In genomic region chr10:97522937-97523336, GRCh38 we compare ENCODE assay signal across 19 cellular contexts. TPM values are rescaled to one million over a fixed set of nuclear protein-coding genes. Genes with fewer than 3 reads are reported as not detected.
DNase-seq lines count a peak whose midpoint lies in the region; ATAC-seq, FAIRE-seq and TF ChIP-seq lines count a peak whose summit lies in the region.
"Had no signal": no experiment of that assay in that cellular context is flagged by ENCODE, and none has a peak within 500 bp of the region (broad histone marks: within the 10 kb centered on the region; RNA-seq: fewer than 3 reads in every experiment).

No MANE protein-coding gene starts in this region.

- no peak overlapping the region for H3K4me2 ChIP-seq in astrocyte (ENCODE audit: low read length)

- no peak for TF ChIP-seq CTCF in astrocyte (IDR thresholded peaks at IDR 0.05; ENCODE audit: insufficient read depth, low read depth, low read length)
- TF ChIP-seq CTCF in nephron progenitor cell (IDR thresholded peaks at IDR 0.05), result no peak

- no peaks in the 10 kb centered on the region for H3K27me3 ChIP-seq in astrocyte (ENCODE audit: insufficient read depth, low read length)
- no peaks in the 10 kb centered on the region for H3K27me3 ChIP-seq in H7 (ENCODE audit: control insufficient read depth, insufficient read depth, low read length)
- H3K27me3 ChIP-seq: BE2C had no signal

- no peaks in the 10 kb centered on the region for H3K4me1 Mint-ChIP-seq in stimulated activated naive CD8-positive, alpha-beta T cell treated with anti-CD3 and anti-CD28 coated beads, Interleukin-15, amount 100 ng/mL, for 72 hours
- H3K4me1 Mint-ChIP-seq in astrocyte (ENCODE audit: low read depth, unreplicated experiment), result peaks cover 38% of the 10 kb centered on the region
- H3K4me1 Mint-ChIP-seq in nephron progenitor cell, result peaks cover 36% of the 10 kb centered on the region
- H3K4me1 Mint-ChIP-seq: CD8-positive, alpha-beta memory T cell; IgD-negative memory B cell had no signal

- H3K27me3 Mint-ChIP-seq in stimulated activated naive CD8-positive, alpha-beta T cell treated with anti-CD3 and anti-CD28 coated beads, Interleukin-15, amount 100 ng/mL, for 72 hours, result peaks cover 11% of the 10 kb centered on the region
- H3K27me3 Mint-ChIP-seq in astrocyte (ENCODE audit: low read depth, unreplicated experiment) (no peaks in the 10 kb centered on the region), nephron progenitor cell (ENCODE audit: low read depth, poor library complexity) (peaks cover 23% of the 10 kb centered on the region)

- H3K9me3 Mint-ChIP-seq in stimulated activated naive CD8-positive, alpha-beta T cell treated with anti-CD3 and anti-CD28 coated beads, Interleukin-15, amount 100 ng/mL, for 72 hours, result no peaks in the 10 kb centered on the region
- H3K9me3 Mint-ChIP-seq in astrocyte (ENCODE audit: unreplicated experiment) (no peaks in the 10 kb centered on the region), nephron progenitor cell (peaks cover 20% of the 10 kb centered on the region)
- H3K9me3 Mint-ChIP-seq: CD8-positive, alpha-beta memory T cell; IgD-negative memory B cell had no signal

- H3K9ac ChIP-seq in astrocyte (ENCODE audit: low read length), result no peak overlapping the region

- no peak overlapping the region for H2AFZ ChIP-seq in astrocyte (ENCODE audit: low read depth, low read length)

- H3K27ac Mint-ChIP-seq in stimulated activated naive CD8-positive, alpha-beta T cell treated with anti-CD3 and anti-CD28 coated beads, Interleukin-15, amount 100 ng/mL, for 72 hours, result peak overlapping the region; percentile 69 to 75
- H3K27ac Mint-ChIP-seq in astrocyte (ENCODE audit: unreplicated experiment) (peak overlapping the region; percentile 8), nephron progenitor cell (peak overlapping the region; percentile 65)
- H3K27ac Mint-ChIP-seq: IgD-negative memory B cell had no signal

- FAIRE-seq in astrocyte (lab: Jason Lieb, UNC), result no peak
- FAIRE-seq: A204.1, GM12892, H1 had no signal

- H4K20me1 ChIP-seq in astrocyte (ENCODE audit: insufficient read depth, low read length), result peaks cover 92% of the 10 kb centered on the region

- no peak overlapping the region for H3K4me3 Mint-ChIP-seq in stimulated activated naive CD8-positive, alpha-beta T cell treated with anti-CD3 and anti-CD28 coated beads, Interleukin-15, amount 100 ng/mL, for 72 hours
- H3K4me3 Mint-ChIP-seq in astrocyte (ENCODE audit: unreplicated experiment) (no peak overlapping the region), nephron progenitor cell (no peak overlapping the region)
- H3K4me3 Mint-ChIP-seq: CD14-positive monocyte; CD8-positive, alpha-beta memory T cell; IgD-negative memory B cell had no signal

- no peak overlapping the region for H3K27ac ChIP-seq in astrocyte (ENCODE audit: low read depth, low read length)

- H3K4me1 ChIP-seq in astrocyte (ENCODE audit: insufficient read depth, low read length), result peaks cover 8% of the 10 kb centered on the region
- H3K4me1 ChIP-seq: BE2C had no signal

- peaks cover 73% of the 10 kb centered on the region for H3K79me2 ChIP-seq in astrocyte (ENCODE audit: insufficient read depth, low read length)

- DNase-seq in stimulated activated naive CD8-positive, alpha-beta T cell treated with anti-CD3 and anti-CD28 coated beads, Interleukin-15, amount 100 ng/mL, for 72 hours, result no peak
- no peak for DNase-seq in stimulated activated naive CD8-positive, alpha-beta T cell treated with anti-CD3 and anti-CD28 coated beads, Interleukin-15, Interleukin-2, amounts not matched to agents 100 U/mL and 50 U/mL, for 24 hours
- DNase-seq in astrocyte (ENCODE audit: low read depth) (no peak), nephron progenitor cell (no peak), H7 (no peak), NCI-H2107 treated with DMSO at 0.1 percent for 48 hours (lab: John Stamatoyannopoulos, UW; ENCODE audit: unreplicated experiment) (no peak)
- DNase-seq: BE2C; Caco-2; CD8-positive, alpha-beta memory T cell; DND-41; GDM1; HCEC 1CT had no signal

- H3K36me3 ChIP-seq in astrocyte (ENCODE audit: insufficient read depth, low read length) (no peaks in the 10 kb centered on the region), H7 (replicated peaks; ENCODE audit: control insufficient read depth, insufficient read depth, low read length) (no peaks in the 10 kb centered on the region)
- H3K36me3 ChIP-seq: BE2C had no signal

- ATAC-seq in stimulated activated naive CD8-positive, alpha-beta T cell treated with anti-CD3 and anti-CD28 coated beads, Interleukin-15, amount 100 ng/mL, for 72 hours, result no peak
- ATAC-seq in stimulated activated naive CD8-positive, alpha-beta T cell treated with anti-CD3 and anti-CD28 coated beads, Interleukin-15, Interleukin-2, amounts not matched to agents 100 U/mL and 50 U/mL, for 24 hours, result no peak
- no peak for ATAC-seq in HG03571 (IDR thresholded peaks at IDR 0.05; ENCODE audit: unreplicated experiment)

- no peaks in the 10 kb centered on the region for H3K9me3 ChIP-seq in astrocyte (ENCODE audit: insufficient read depth, low read depth, low read length)
- H3K9me3 ChIP-seq: BE2C, Caco-2 had no signal

- H3K36me3 Mint-ChIP-seq in astrocyte (ENCODE audit: low read depth, unreplicated experiment) (peaks cover 5% of the 10 kb centered on the region), nephron progenitor cell (ENCODE audit: low read depth) (no peaks in the 10 kb centered on the region)
- H3K36me3 Mint-ChIP-seq: CD8-positive, alpha-beta memory T cell; IgD-negative memory B cell had no signal

- H3K4me3 ChIP-seq in astrocyte (ENCODE audit: insufficient read depth, low read depth, low read length) (no peak overlapping the region), H7 (ENCODE audit: insufficient read depth, low read depth, low read length) (no peak overlapping the region)

RNA-seq across cellular contexts. Expression of gene UBTD1, which starts 24.2 kb away (rescaled TPM):
- 73.1 and 81.9 TPM in 2 replicates for total RNA-seq in astrocyte
- total RNA-seq in H7 (2014; rRNA removed; shearing (Covaris generic)), result 30.2 and 33.4 TPM in 2 replicates

RNA-seq across cellular contexts. Expression of gene MMS19, which starts 24.7 kb away (rescaled TPM):
- total RNA-seq in astrocyte, result 84.4 and 97.2 TPM in 2 replicates
- 177 and 188 TPM in 2 replicates for total RNA-seq in H7 (2014; rRNA removed; shearing (Covaris generic))

RNA-seq across cellular contexts. Expression of gene ANKRD2, which starts 49.6 kb away (rescaled TPM):
- total RNA-seq in astrocyte, result 0.22 and 0.36 TPM in 2 replicates
- not detected in 2 replicates for total RNA-seq in H7 (2014; rRNA removed; shearing (Covaris generic))
- total RNA-seq: Caco-2; CD8-positive, alpha-beta memory T cell; H1; HT1080 had no signal

Comparison
In these comparisons a context has a peak if more than half of its experiments do, and no peak if none do; other contexts are left out.
1. H3K27ac Mint-ChIP-seq: peak in every context shown above with its lines; median percentile 72 in stimulated activated naive CD8-positive, alpha-beta T cell treated with anti-CD3 and anti-CD28 coated beads, Interleukin-15, amount 100 ng/mL, for 72 hours; 65 in nephron progenitor cell; 8 in astrocyte.